1 cellular context compared by ENCODE assay signal in genomic region chr5:73242741-73243140, GRCh38.
TF ChIP-seq lines count a peak whose summit lies in the region.

No MANE protein-coding gene starts in this region.

TF ChIP-seq in IMR-90, 13 proteins besides CTCF, POLR2A, EP300 and RAD21 (continued from another document):
- TF ChIP-seq FOS (IDR thresholded peaks at IDR 0.05; ENCODE audit: low read depth, low read length), result no peak
- no peak for TF ChIP-seq NFE2L2 (IDR thresholded peaks at IDR 0.05; ENCODE audit: low read depth, low read length)
- no peak for TF ChIP-seq MAZ (IDR thresholded peaks at IDR 0.05; ENCODE audit: borderline replicate concordance, low read depth, low read length)
- TF ChIP-seq BHLHE40 (IDR thresholded peaks at IDR 0.05; ENCODE audit: low read depth, low read length), result no peak
- no peak for TF ChIP-seq CHD1 (IDR thresholded peaks at IDR 0.05; ENCODE audit: low read depth, low read length)
- no peak for TF ChIP-seq MAFK (IDR thresholded peaks at IDR 0.05; ENCODE audit: low read depth, low read length)
